In the genomic region with DNA sequence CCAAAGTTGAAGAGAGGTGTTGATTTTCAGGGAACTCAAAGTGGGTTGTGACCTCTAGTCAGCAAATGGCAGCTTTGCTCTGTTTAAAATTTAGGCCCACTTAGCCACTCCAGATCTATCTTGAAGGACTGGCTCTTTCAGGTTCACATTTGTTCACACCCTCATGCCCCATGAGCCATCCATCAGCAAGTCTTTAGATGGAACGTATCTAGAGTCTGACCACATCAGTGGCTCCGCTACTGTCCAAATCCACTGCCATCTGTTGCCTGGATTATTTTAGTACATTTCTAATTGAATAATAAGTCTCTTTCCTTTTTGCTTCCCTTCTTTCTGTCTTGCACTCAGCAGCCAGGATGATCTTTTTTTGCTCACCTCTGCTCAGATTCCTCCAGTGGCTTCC, we compare ENCODE assay signal across 31 cellular contexts. TPM values are rescaled to one million over a fixed set of nuclear protein-coding genes. Genes with fewer than 3 reads are reported as not detected.
"Had no signal": no experiment of that assay in that cellular context is flagged by ENCODE, and none has a peak within 500 bp of the region (broad histone marks: within the 10 kb centered on the region; RNA-seq: fewer than 3 reads in every experiment).

No MANE protein-coding gene starts in this region.

- H3K4me2 ChIP-seq: PC-9 had no signal

- H3K4me3 ChIP-seq: adrenal gland, cardiac muscle cell, PC-9 had no signal

- FAIRE-seq: RCC 7860 had no signal

- H2AFZ ChIP-seq: PC-9 had no signal

- H3K27ac ChIP-seq: adrenal gland, brain microvascular endothelial cell, cardiac muscle cell, PC-9, RWPE1 had no signal

- DNase-seq: activated CD4-positive, alpha-beta T cell treated with anti-CD3 and anti-CD28 coated beads, Interleukin-2, amount 10 ng/mL, durations not matched to agents 7 days and 5 days; activated CD4-positive, alpha-beta T cell treated with anti-CD3 and anti-CD28 coated beads, Interleukin-2, amount 50 U/mL, for 48 hours; activated CD8-positive, alpha-beta T cell treated with anti-CD3 and anti-CD28 coated beads, Interleukin-2, amount 10 ng/mL, durations not matched to agents 7 days and 5 days; activated gamma-delta T cell treated with Interleukin-2 at 50 U/mL for 16 hours; activated naive CD4-positive, alpha-beta T cell treated with anti-CD3 and anti-CD28 coated beads for 36 hours; activated T-cell treated with anti-CD3 and anti-CD28 coated beads for 4 hours; activated T-cell treated with anti-CD3 and anti-CD28 coated beads, Interleukin-2, amount 50 U/mL, for 4 hours; adrenal gland; brain microvascular endothelial cell; NCI-H1105; NCI-H1417 treated with DMSO at 0.1 percent for 48 hours; NCI-H1930; NCI-H2081 treated with DMSO at 0.1 percent for 48 hours; NCI-H226; NCI-H446 treated with DMSO at 0.1 percent for 48 hours; NCI-H69; PC-9; SIG-M5; SW 1271; T-helper 1 cell; T-helper 2 cell; T-helper 9 cell had no signal

- ATAC-seq: activated CD8-positive, alpha-beta T cell treated with anti-CD3 and anti-CD28 coated beads, Interleukin-2, amount 10 ng/mL, durations not matched to agents 7 days and 5 days; activated naive CD4-positive, alpha-beta T cell treated with anti-CD3 and anti-CD28 coated beads, Interleukin-2, amount 50 U/mL, for 72 hours; activated T-cell treated with anti-CD3 and anti-CD28 coated beads, Interleukin-2, amount 50 U/mL, for 4 hours; Right ventricle myocardium inferior had no signal

- H3K27me3 ChIP-seq: adrenal gland, brain microvascular endothelial cell, cardiac muscle cell had no signal

- H3K36me3 ChIP-seq: adrenal gland, brain microvascular endothelial cell, cardiac muscle cell had no signal

- H3K9me3 ChIP-seq: adrenal gland had no signal

RNA-seq across cellular contexts. Expression of a gene that starts 10.5 kb away (rescaled TPM):
- total RNA-seq: activated naive CD4-positive, alpha-beta T cell treated with anti-CD3 and anti-CD28 coated beads for 36 hours; activated T-helper 1 cell treated with anti-CD3 and anti-CD28 coated beads, Interleukin-12 subunit alpha, Interleukin-12 subunit beta, Interleukin-2, Interleukin-4 antibody, amounts not matched to agents 30 ng/mL and 10 ng/mL and 1 ng/mL, durations not matched to agents 14 hours and 24 hours and 36 hours; OCI-LY7 had no signal

RNA-seq across cellular contexts. Expression of a gene that starts 55.0 kb away (rescaled TPM):
- total RNA-seq: activated CD4-positive, alpha-beta T cell treated with anti-CD3 and anti-CD28 coated beads, Interleukin-2, amount 10 ng/mL, durations not matched to agents 7 days and 5 days; activated CD8-positive, alpha-beta T cell treated with anti-CD3 and anti-CD28 coated beads, Interleukin-2, amount 10 ng/mL, durations not matched to agents 7 days and 5 days; activated naive CD4-positive, alpha-beta T cell treated with anti-CD3 and anti-CD28 coated beads for 36 hours; activated naive CD4-positive, alpha-beta T cell treated with anti-CD3 and anti-CD28 coated beads, Interleukin-2, amount 50 U/mL, for 72 hours; activated T-cell treated with anti-CD3 and anti-CD28 coated beads, Interleukin-2, amount 50 U/mL, for 4 hours; activated T-helper 1 cell treated with anti-CD3 and anti-CD28 coated beads, Interleukin-12 subunit alpha, Interleukin-12 subunit beta, Interleukin-2, Interleukin-4 antibody, amounts not matched to agents 30 ng/mL and 10 ng/mL and 1 ng/mL, durations not matched to agents 14 hours and 24 hours and 36 hours; M059J; PC-9; SK-MEL-5 had no signal
